In genomic region chr14:58368951-58369350, GRCh38 we compare ENCODE assay signal across 25 cellular contexts. TPM values are rescaled to one million over a fixed set of nuclear protein-coding genes. Genes with fewer than 3 reads are reported as not detected.
"Had no signal": no experiment of that assay in that cellular context is flagged by ENCODE, and none has a peak within 500 bp of the region (broad histone marks: within the 10 kb centered on the region; RNA-seq: fewer than 3 reads in every experiment).

No MANE protein-coding gene starts in this region.

- H3K27ac ChIP-seq: left lung, SK-N-MC, vagina had no signal

- H3K27ac Mint-ChIP-seq: activated B cell treated with CpG ODN at 0.5 μM for 24 hours, nephron had no signal

- H3K27me3 Mint-ChIP-seq: activated B cell treated with CpG ODN at 0.5 μM for 24 hours, T-cell had no signal

- H3K9me3 ChIP-seq: left lung, vagina had no signal

- H3K4me1 Mint-ChIP-seq: nephron, T-cell had no signal

- ATAC-seq: activated naive CD4-positive, alpha-beta T cell treated with anti-CD3 and anti-CD28 coated beads, Interleukin-2, amount 50 U/mL, for 72 hours; esophagus mucosa; left lung; stimulated activated naive CD8-positive, alpha-beta T cell treated with anti-CD3 and anti-CD28 coated beads, Interleukin-15, Interleukin-2, amounts not matched to agents 100 U/mL and 50 U/mL, for 24 hours; T-cell had no signal

- H3K4me1 ChIP-seq: left lung, vagina had no signal

- H3K4me3 ChIP-seq: left lung, SK-N-MC, vagina had no signal

- H3K9me3 Mint-ChIP-seq: activated B cell treated with CpG ODN at 0.5 μM for 24 hours; activated naive CD4-positive, alpha-beta T cell treated with anti-CD3 and anti-CD28 coated beads, Interleukin-2, amount 50 U/mL, for 72 hours; nephron; T-cell had no signal

- H3K27me3 ChIP-seq: left lung, vagina had no signal

- H3K4me3 Mint-ChIP-seq: activated B cell treated with CpG ODN at 0.5 μM for 24 hours, nephron, T-cell had no signal

- DNase-seq: activated B cell treated with CpG ODN at 0.5 μM for 24 hours; activated CD4-positive, alpha-beta T cell treated with anti-CD3 and anti-CD28 coated beads for 48 hours; activated CD8-positive, alpha-beta memory T cell treated with anti-CD3 and anti-CD28 coated beads, Interleukin-2, amount 50 U/mL, for 4 hours; activated gamma-delta T cell treated with Interleukin-2 at 50 U/mL for 16 hours; activated T-cell treated with anti-CD3 and anti-CD28 coated beads, Interleukin-2, amount 50 U/mL, for 48 hours; foreskin fibroblast; glutamatergic neuron; hypothalamus; kidney; left lung; midbrain; posterior cingulate gyrus; retina; stimulated activated naive CD8-positive, alpha-beta T cell treated with anti-CD3 and anti-CD28 coated beads, Interleukin-15, Interleukin-2, amounts not matched to agents 100 U/mL and 50 U/mL, for 24 hours; T-cell; T-helper 9 cell; trophoblast cell had no signal

RNA-seq across cellular contexts. Expression of gene TOMM20L, which starts 26.8 kb away (rescaled TPM):
- total RNA-seq: activated B cell treated with CpG ODN at 0.5 μM for 24 hours; activated naive CD4-positive, alpha-beta T cell treated with anti-CD3 and anti-CD28 coated beads, Interleukin-2, amount 50 U/mL, for 72 hours; bronchial epithelial cell; esophagus mucosa; kidney; left lung; lung microvascular endothelial cell; temporal lobe; vagina had no signal
